Comparison of ENCODE assay signal across 21 cellular contexts in genomic region chr18:80252136-80252535, GRCh38. TPM values are rescaled to one million over a fixed set of nuclear protein-coding genes. Genes with fewer than 3 reads are reported as not detected.
A peak's percentile ranks its signal among the peaks of the same experiment; 100 is the strongest.
DNase-seq lines count a peak whose midpoint lies in the region; ATAC-seq, FAIRE-seq and TF ChIP-seq lines count a peak whose summit lies in the region.
"Had no signal": no experiment of that assay in that cellular context is flagged by ENCODE, and none has a peak within 500 bp of the region (broad histone marks: within the 10 kb centered on the region; RNA-seq: fewer than 3 reads in every experiment).

No MANE protein-coding gene starts in this region.

- H3K27me3 Mint-ChIP-seq in MCF 10A (ENCODE audit: insufficient read depth, unreplicated experiment) (no peaks in the 10 kb centered on the region), astrocyte (ENCODE audit: low read depth, unreplicated experiment) (peaks cover 9% of the 10 kb centered on the region), GM23338 (ENCODE audit: insufficient read depth, low read depth, poor library complexity) (peaks cover 11% of the 10 kb centered on the region)

- no peak overlapping the region for H3K4me3 ChIP-seq in mammary epithelial cell (replicated peaks in 1 of 3; ENCODE audit: insufficient read depth in 1 of 3, low read depth in 2 of 3, low read length in 3 of 3)
- no peak overlapping the region for H3K4me3 ChIP-seq in astrocyte (ENCODE audit: insufficient read depth, low read depth, low read length)
- H3K4me3 ChIP-seq in hepatocyte, result no peak overlapping the region
- no peak overlapping the region for H3K4me3 ChIP-seq in GM23338
- H3K4me3 ChIP-seq: ascending aorta, stomach had no signal

- WGBS in mammary epithelial cell (ENCODE audit: low coverage, missing lambda C conversion rate), result 68% methylated on average over 6 of the region's 6 CpGs
- WGBS in hepatocyte (ENCODE audit: low lambda C conversion rate, missing lambda C conversion rate), result 81% methylated on average over 6 of the region's 6 CpGs

- H3K9me3 ChIP-seq in mammary epithelial cell (replicated peaks; ENCODE audit: insufficient read depth, low read length) (peaks cover 6% of the 10 kb centered on the region), astrocyte (ENCODE audit: insufficient read depth, low read depth, low read length) (peaks cover 5% of the 10 kb centered on the region), hepatocyte (ENCODE audit: low read depth) (no peaks in the 10 kb centered on the region)
- H3K9me3 ChIP-seq: ascending aorta, stomach had no signal

- H3K4me3 Mint-ChIP-seq in MCF 10A (ENCODE audit: unreplicated experiment) (no peak overlapping the region), astrocyte (ENCODE audit: unreplicated experiment) (no peak overlapping the region), GM23338 (no peak overlapping the region)
- H3K4me3 Mint-ChIP-seq: CD4-positive, alpha-beta T cell; dendritic cell treated with granulocyte-macrophage colony-stimulating factor and Interleukin-4, amounts not matched to agents 40 ng/mL and 50 ng/mL, for 4 days had no signal

- CTCF ChIA-PET in mammary epithelial cell (lab: Charles Lee; ENCODE audit: low non-redundant PET), result no interaction called here
- CTCF ChIA-PET in MCF 10A (lab: Yijun Ruan, JAX), result interaction anchor here (0.5 to 5.0 kb wide), 5 partner anchors 36 to 134 kb away, joined by 3 to 31 read pairs (median 3); no protein-coding TSS in a partner anchor

- H2AFZ ChIP-seq in mammary epithelial cell (ENCODE audit: low read depth, low read length) (no peak overlapping the region), astrocyte (ENCODE audit: low read depth, low read length) (no peak overlapping the region), hepatocyte (no peak overlapping the region), GM23338 (no peak overlapping the region)

- H3K9me2 ChIP-seq in hepatocyte (replicated peaks; ENCODE audit: insufficient read depth), result no peaks in the 10 kb centered on the region
- no peaks in the 10 kb centered on the region; the same call in 1 of the 2 replicates for H3K9me2 ChIP-seq in GM23338 (ENCODE audit: insufficient read depth)

- POLR2A ChIA-PET in MCF 10A (lab: Yijun Ruan, JAX), result interaction anchor here (0.8 kb wide), 1 partner anchor 97 kb away, joined by 7 read pairs; no protein-coding TSS in a partner anchor

- DNase-seq in mammary epithelial cell (peak; percentile 63), MCF 10A (ENCODE audit: unreplicated experiment) (no peak), astrocyte (ENCODE audit: low read depth) (peak; percentile 62), hepatocyte (ENCODE audit: low spot score) (peak; percentile 3), urothelium cell line (ENCODE audit: low spot score) (no peak), GM23338 (ENCODE audit: low spot score) (no peak), NCI-H345 treated with DMSO at 0.1 percent for 48 hours (lab: John Stamatoyannopoulos, UW; ENCODE audit: unreplicated experiment) (no peak)
- DNase-seq in stimulated activated CD4-positive, alpha-beta T cell treated with anti-CD3 and anti-CD28 coated beads, Interleukin-4, amount 100 ng/mL, for 1 hour, result no peak
- DNase-seq: activated CD4-positive, alpha-beta T cell treated with anti-CD3 and anti-CD28 coated beads for 4 hours; CD4-positive, alpha-beta T cell; DND-41; erythroblast; MV-4-11; NCI-H2029; NCI-H526; right cardiac atrium; stomach had no signal

- H3K36me3 Mint-ChIP-seq in MCF 10A (ENCODE audit: insufficient read depth, unreplicated experiment) (no peaks in the 10 kb centered on the region), astrocyte (ENCODE audit: low read depth, unreplicated experiment) (no peaks in the 10 kb centered on the region), GM23338 (ENCODE audit: low read depth) (0 out of 3 replicates have a peak, but pooled peaks cover 6% of the 10 kb centered on the region)

- H3F3A ChIP-seq in GM23338 (replicated peaks; ENCODE audit: low read depth), result no peaks in the 10 kb centered on the region

- H3K4me1 Mint-ChIP-seq in MCF 10A (ENCODE audit: insufficient read depth, unreplicated experiment), result peaks cover 25% of the 10 kb centered on the region
- H3K4me1 Mint-ChIP-seq in astrocyte (ENCODE audit: low read depth, unreplicated experiment), result peaks cover 20% of the 10 kb centered on the region
- H3K4me1 Mint-ChIP-seq in GM23338, result no peaks in the 10 kb centered on the region

- no peak overlapping the region for H3K9ac ChIP-seq in mammary epithelial cell (ENCODE audit: insufficient read depth, low read length)
- H3K9ac ChIP-seq in astrocyte (ENCODE audit: low read length), result no peak overlapping the region

- in situ Hi-C loops in mammary epithelial cell (cut with MboI; ENCODE audit: low sequenced_read_pairs in 2 of 2), result no loop called here

- H3K27ac ChIP-seq in mammary epithelial cell (ENCODE audit: insufficient read depth, low read depth, low read length) (no peak overlapping the region), astrocyte (ENCODE audit: low read depth, low read length) (no peak overlapping the region), hepatocyte (no peak overlapping the region), GM23338 (ENCODE audit: low read depth) (no peak overlapping the region)
- H3K27ac ChIP-seq: ascending aorta, stomach had no signal

- no peak for TF ChIP-seq CTCF in mammary epithelial cell (conservative IDR thresholded peaks at IDR 0.05 in 1 of 2, IDR thresholded peaks at IDR 0.05 in 1 of 2; ENCODE audit: extremely low read depth in 1 of 2, insufficient read depth in 1 of 2, low read depth in 1 of 2, low read length in 2 of 2)
- TF ChIP-seq CTCF in MCF 10A (IDR thresholded peaks at IDR 0.05; ENCODE audit: unreplicated experiment), result no peak
- no peak for TF ChIP-seq CTCF in astrocyte (IDR thresholded peaks at IDR 0.05; ENCODE audit: insufficient read depth, low read depth, low read length)
- no peak for TF ChIP-seq CTCF in hepatocyte (IDR thresholded peaks at IDR 0.05; ENCODE audit: poor library complexity)
- TF ChIP-seq CTCF in GM23338 (conservative IDR thresholded peaks at IDR 0.05; ENCODE audit: low read depth in 2 of 2), result no peak

- FAIRE-seq in astrocyte (lab: Jason Lieb, UNC) (peak; percentile 79), urothelium cell line (lab: Jason Lieb, UNC) (peak; percentile 68)
- FAIRE-seq: A204.1, HepG2 had no signal

- no peaks in the 10 kb centered on the region for H3K9me3 Mint-ChIP-seq in MCF 10A (ENCODE audit: unreplicated experiment)
- H3K9me3 Mint-ChIP-seq in astrocyte (ENCODE audit: unreplicated experiment), result peaks cover 4% of the 10 kb centered on the region
- H3K9me3 Mint-ChIP-seq in GM23338, result peaks cover 36% of the 10 kb centered on the region
- H3K9me3 Mint-ChIP-seq: CD4-positive, alpha-beta T cell; dendritic cell treated with granulocyte-macrophage colony-stimulating factor and Interleukin-4, amounts not matched to agents 40 ng/mL and 50 ng/mL, for 4 days had no signal

- BruUV-seq in mammary epithelial cell (replicated peaks; lab: Mats Ljungman, UMichigan) (no TSS peak), MCF 10A (replicated peaks; lab: Mats Ljungman, UMichigan) (no TSS peak)

- intact Hi-C loops in mammary epithelial cell (cut with micrococcal nuclease) (no loop called here), MCF 10A (cut with micrococcal nuclease) (no loop called here)

- no peaks in the 10 kb centered on the region for H3K79me2 ChIP-seq in mammary epithelial cell (ENCODE audit: insufficient read depth, low read length)
- no peaks in the 10 kb centered on the region for H3K79me2 ChIP-seq in astrocyte (ENCODE audit: insufficient read depth, low read length)
- H3K79me2 ChIP-seq in hepatocyte, result no peaks in the 10 kb centered on the region
- no peaks in the 10 kb centered on the region for H3K79me2 ChIP-seq in GM23338 (replicated peaks; ENCODE audit: insufficient read depth)

- dilution Hi-C loops in mammary epithelial cell (cut with HindIII; ENCODE audit: low sequenced_read_pairs), result no loop called here

- peaks cover 31% of the 10 kb centered on the region for H3K4me1 ChIP-seq in mammary epithelial cell (ENCODE audit: insufficient read depth, low read length)
- H3K4me1 ChIP-seq in astrocyte (ENCODE audit: insufficient read depth, low read length), result peaks cover 13% of the 10 kb centered on the region
- H3K4me1 ChIP-seq in hepatocyte (ENCODE audit: insufficient read depth), result no peaks in the 10 kb centered on the region
- H3K4me1 ChIP-seq in GM23338 (ENCODE audit: insufficient read depth), result no peaks in the 10 kb centered on the region

- no peak overlapping the region for H3K27ac Mint-ChIP-seq in MCF 10A (ENCODE audit: low read depth, unreplicated experiment)
- H3K27ac Mint-ChIP-seq in astrocyte (ENCODE audit: unreplicated experiment), result peak overlapping the region; percentile 21
- no peak overlapping the region for H3K27ac Mint-ChIP-seq in GM23338
- H3K27ac Mint-ChIP-seq: CD4-positive, alpha-beta T cell; dendritic cell treated with granulocyte-macrophage colony-stimulating factor and Interleukin-4, amounts not matched to agents 40 ng/mL and 50 ng/mL, for 4 days had no signal

- H3K36me3 ChIP-seq in mammary epithelial cell (ENCODE audit: insufficient read depth, low read length) (no peaks in the 10 kb centered on the region), astrocyte (ENCODE audit: insufficient read depth, low read length) (no peaks in the 10 kb centered on the region), hepatocyte (replicated peaks; ENCODE audit: insufficient read depth, low read depth) (no peaks in the 10 kb centered on the region), GM23338 (ENCODE audit: insufficient read depth) (no peaks in the 10 kb centered on the region)
- H3K36me3 ChIP-seq: ascending aorta, stomach had no signal

- H3K27me3 ChIP-seq in mammary epithelial cell (ENCODE audit: insufficient read depth, low read length), result no peaks in the 10 kb centered on the region
- peaks cover 2% of the 10 kb centered on the region for H3K27me3 ChIP-seq in astrocyte (ENCODE audit: insufficient read depth, low read length)
- no peaks in the 10 kb centered on the region for H3K27me3 ChIP-seq in hepatocyte
- peaks cover 4% of the 10 kb centered on the region; the same call in 1 of the 2 replicates for H3K27me3 ChIP-seq in GM23338 (ENCODE audit: insufficient read depth)
- H3K27me3 ChIP-seq: ascending aorta had no signal

- no peak for ATAC-seq in GM23338
- ATAC-seq: HepG2, right cardiac atrium had no signal

- H3K4me2 ChIP-seq in mammary epithelial cell (ENCODE audit: insufficient read depth, low read depth, low read length) (no peak overlapping the region), astrocyte (ENCODE audit: low read length) (peak overlapping the region; percentile 53), hepatocyte (no peak overlapping the region), GM23338 (no peak overlapping the region)

- H4K20me1 ChIP-seq in mammary epithelial cell (ENCODE audit: insufficient read depth, low read length), result no peaks in the 10 kb centered on the region
- H4K20me1 ChIP-seq in astrocyte (ENCODE audit: insufficient read depth, low read length), result no peaks in the 10 kb centered on the region
- no peaks in the 10 kb centered on the region for H4K20me1 ChIP-seq in hepatocyte (ENCODE audit: insufficient read depth, poor library complexity, severe bottlenecking)
- H4K20me1 ChIP-seq in GM23338 (replicated peaks; ENCODE audit: insufficient read depth), result no peaks in the 10 kb centered on the region

RNA-seq across cellular contexts. Expression of gene PARD6G, which starts 4.8 kb away (rescaled TPM):
- total RNA-seq in mammary epithelial cell (10 to 100 TPM; 34.9 to 35.7 TPM), MCF 10A (2022) (8.1 and 8.2 TPM in 2 replicates), astrocyte (26.9 and 29.6 TPM in 2 replicates), hepatocyte (11.7 and 11.8 TPM in 2 replicates)
- polyA plus RNA-seq in mammary epithelial cell (16.6 TPM), hepatocyte (8.2 and 12.1 TPM in 2 replicates), GM23338 (2016; fragmentation: Nextera tagmentation; extraction: Ambion mirVana) (6.9 and 8.3 TPM in 2 replicates)
- 51.2 TPM for polyA minus RNA-seq in mammary epithelial cell
- 17.2 and 18.5 TPM in 2 replicates for total RNA-seq in GM23338 (2014; rRNA removed; shearing (Covaris generic))

Comparison
In these comparisons a context has a peak if more than half of its experiments do, and no peak if none do; other contexts are left out.
1. DNase-seq: peak in mammary epithelial cell (single experiment), astrocyte (single experiment) and hepatocyte (single experiment); none in MCF 10A (single experiment), urothelium cell line (single experiment), GM23338 (single experiment), stimulated activated CD4-positive, alpha-beta T cell treated with anti-CD3 and anti-CD28 coated beads, Interleukin-4, amount 100 ng/mL, for 1 hour (single experiment) and NCI-H345 treated with DMSO at 0.1 percent for 48 hours (single experiment).